Comparison of ENCODE assay signal across 27 cellular contexts in genomic region chr20:7358670-7359069, GRCh38.
DNase-seq lines count a peak whose midpoint lies in the region; ATAC-seq and TF ChIP-seq lines count a peak whose summit lies in the region.
"Had no signal": no experiment of that assay in that cellular context is flagged by ENCODE, and none has a peak within 500 bp of the region (broad histone marks: within the 10 kb centered on the region; RNA-seq: fewer than 3 reads in every experiment).

No MANE protein-coding gene starts in this region.

- H3K27ac ChIP-seq in OCI-LY7 (ENCODE audit: low read depth, low read length, poor library complexity, severe bottlenecking): no peak overlapping the region
- H3K27ac ChIP-seq in CD4-positive, alpha-beta memory T cell (ENCODE audit: low read depth, low read length): no peak overlapping the region
- H3K27ac ChIP-seq: left ventricle myocardium inferior, spleen had no signal

- CTCF ChIA-PET in OCI-LY7 (lab: Charles Lee; ENCODE audit: unreplicated experiment): no interaction called here
- CTCF ChIA-PET in CD4-positive, alpha-beta memory T cell (lab: Charles Lee; ENCODE audit: partially characterized antibody): no interaction called here

- no peak overlapping the region for H3K27ac Mint-ChIP-seq in endothelial cell (ENCODE audit: unreplicated experiment)
- H3K27ac Mint-ChIP-seq in progenitor cell of endocrine pancreas: no peak overlapping the region
- H3K27ac Mint-ChIP-seq in CD4-positive, alpha-beta memory T cell: no peak overlapping the region
- H3K27ac Mint-ChIP-seq: activated CD8-positive, alpha-beta T cell treated with anti-CD3 and anti-CD28 coated beads for 36 hours; activated naive CD8-positive, alpha-beta T cell treated with anti-CD3 and anti-CD28 coated beads, Interleukin-2, amount 10 ng/mL, durations not matched to agents 7 days and 5 days; HFFc6; immature natural killer cell; mesothelial cell of epicardium; natural killer cell; stimulated activated naive B cell treated with anti-CD40 and anti-IgM and Interleukin-4, amounts not matched to agents 10 μg/mL and 1 μg/mL and 100 μg/mL, for 72 hours had no signal

- no peaks in the 10 kb centered on the region for H3K9me2 ChIP-seq in OCI-LY7 (ENCODE audit: insufficient read depth, low read length)

- no peak overlapping the region for H2AFZ ChIP-seq in OCI-LY7 (ENCODE audit: low read length)

- intact Hi-C loops in OCI-LY7 (cut with micrococcal nuclease; ENCODE audit: unreplicated experiment): loop anchor here (1.0 kb wide), 1 partner anchor 501 kb away; no protein-coding TSS in a partner anchor
- intact Hi-C loops in CD4-positive, alpha-beta memory T cell (cut with micrococcal nuclease): no loop called here

- H3K4me1 ChIP-seq in OCI-LY7 (ENCODE audit: insufficient read depth, low read length, poor library complexity, severe bottlenecking): no peaks in the 10 kb centered on the region
- H3K4me1 ChIP-seq in CD4-positive, alpha-beta memory T cell (ENCODE audit: insufficient read depth, low read length): no peaks in the 10 kb centered on the region
- H3K4me1 ChIP-seq: left ventricle myocardium inferior, spleen had no signal

- no peak overlapping the region for H3K4me2 ChIP-seq in OCI-LY7 (ENCODE audit: low read length)

- no peak overlapping the region for H3K4me3 ChIP-seq in OCI-LY7 (ENCODE audit: low read depth, low read length, poor library complexity, severe bottlenecking)
- no peak overlapping the region for H3K4me3 ChIP-seq in CD4-positive, alpha-beta memory T cell (ENCODE audit: low read length in 2 of 2)
- H3K4me3 ChIP-seq: left ventricle myocardium inferior, spleen had no signal

- no peaks in the 10 kb centered on the region for H3K27me3 ChIP-seq in CD4-positive, alpha-beta memory T cell (ENCODE audit: insufficient read depth, low read length)
- H3K27me3 ChIP-seq: spleen had no signal

- H3K4me3 Mint-ChIP-seq in endothelial cell (ENCODE audit: unreplicated experiment) (no peak overlapping the region), progenitor cell of endocrine pancreas (ENCODE audit: low read depth) (no peak overlapping the region)
- no peak overlapping the region for H3K4me3 Mint-ChIP-seq in CD4-positive, alpha-beta memory T cell
- H3K4me3 Mint-ChIP-seq: activated CD8-positive, alpha-beta T cell treated with anti-CD3 and anti-CD28 coated beads for 36 hours; activated naive CD8-positive, alpha-beta T cell treated with anti-CD3 and anti-CD28 coated beads, Interleukin-2, amount 10 ng/mL, durations not matched to agents 7 days and 5 days; HFFc6; immature natural killer cell; mesothelial cell of epicardium; natural killer cell; stimulated activated naive B cell treated with anti-CD40 and anti-IgM and Interleukin-4, amounts not matched to agents 10 μg/mL and 1 μg/mL and 100 μg/mL, for 72 hours had no signal

- peak; percentile 69 for TF ChIP-seq CTCF in OCI-LY7 (conservative IDR thresholded peaks at IDR 0.05; ENCODE audit: low read length)
- TF ChIP-seq CTCF in endothelial cell (IDR thresholded peaks at IDR 0.05; ENCODE audit: unreplicated experiment): peak; percentile 18
- peak; percentile 15 for TF ChIP-seq CTCF in progenitor cell of endocrine pancreas (IDR thresholded peaks at IDR 0.05; ENCODE audit: unreplicated experiment)

- no TSS peak for BruUV-seq in OCI-LY7 (replicated peaks; lab: Mats Ljungman, UMichigan)

- no peaks in the 10 kb centered on the region for H3K36me3 ChIP-seq in OCI-LY7 (ENCODE audit: insufficient read depth, low read length)
- no peaks in the 10 kb centered on the region for H3K36me3 ChIP-seq in CD4-positive, alpha-beta memory T cell (ENCODE audit: insufficient read depth, low read length)
- H3K36me3 ChIP-seq: left ventricle myocardium inferior, spleen had no signal

- H3K4me1 Mint-ChIP-seq in endothelial cell (ENCODE audit: unreplicated experiment): no peaks in the 10 kb centered on the region
- peaks cover 22% of the 10 kb centered on the region for H3K4me1 Mint-ChIP-seq in progenitor cell of endocrine pancreas (ENCODE audit: low read depth)
- H3K4me1 Mint-ChIP-seq in CD4-positive, alpha-beta memory T cell: no peaks in the 10 kb centered on the region
- H3K4me1 Mint-ChIP-seq: activated naive CD8-positive, alpha-beta T cell treated with anti-CD3 and anti-CD28 coated beads, Interleukin-2, amount 10 ng/mL, durations not matched to agents 7 days and 5 days; immature natural killer cell; mesothelial cell of epicardium; natural killer cell; stimulated activated naive B cell treated with anti-CD40 and anti-IgM and Interleukin-4, amounts not matched to agents 10 μg/mL and 1 μg/mL and 100 μg/mL, for 72 hours had no signal

- no peaks in the 10 kb centered on the region for H3K9me3 ChIP-seq in OCI-LY7 (ENCODE audit: low read length)
- H3K9me3 ChIP-seq in CD4-positive, alpha-beta memory T cell (ENCODE audit: control insufficient read depth in 1 of 2, low read length in 2 of 2): no peaks in the 10 kb centered on the region
- H3K9me3 ChIP-seq: left ventricle myocardium inferior, spleen had no signal

- ATAC-seq in GM19035 (IDR thresholded peaks at IDR 0.05; ENCODE audit: unreplicated experiment): no peak
- ATAC-seq: activated CD8-positive, alpha-beta T cell treated with anti-CD3 and anti-CD28 coated beads for 36 hours; natural killer cell; stimulated activated naive B cell treated with anti-CD40 and anti-IgM and Interleukin-4, amounts not matched to agents 10 μg/mL and 1 μg/mL and 100 μg/mL, for 72 hours had no signal

- POLR2A ChIA-PET in OCI-LY7 (lab: Charles Lee): no interaction called here
- POLR2A ChIA-PET in CD4-positive, alpha-beta memory T cell (lab: Charles Lee; ENCODE audit: partially characterized antibody): no interaction called here

- H3K36me3 Mint-ChIP-seq in endothelial cell (ENCODE audit: low read depth, unreplicated experiment): no peaks in the 10 kb centered on the region
- H3K36me3 Mint-ChIP-seq in progenitor cell of endocrine pancreas (ENCODE audit: insufficient read depth): no peaks in the 10 kb centered on the region
- no peaks in the 10 kb centered on the region for H3K36me3 Mint-ChIP-seq in CD4-positive, alpha-beta memory T cell
- H3K36me3 Mint-ChIP-seq: activated naive CD8-positive, alpha-beta T cell treated with anti-CD3 and anti-CD28 coated beads, Interleukin-2, amount 10 ng/mL, durations not matched to agents 7 days and 5 days; immature natural killer cell; mesothelial cell of epicardium; stimulated activated naive B cell treated with anti-CD40 and anti-IgM and Interleukin-4, amounts not matched to agents 10 μg/mL and 1 μg/mL and 100 μg/mL, for 72 hours had no signal

- no peaks in the 10 kb centered on the region for H4K20me1 ChIP-seq in OCI-LY7 (ENCODE audit: insufficient read depth, low read length)

- H3K9me3 Mint-ChIP-seq in endothelial cell (ENCODE audit: unreplicated experiment) (no peaks in the 10 kb centered on the region), progenitor cell of endocrine pancreas (ENCODE audit: low read depth) (peaks cover 2% of the 10 kb centered on the region)
- H3K9me3 Mint-ChIP-seq in CD4-positive, alpha-beta memory T cell: peaks cover 0 to 16% (median 5%) of the 10 kb centered on the region in 8 donors

- no peaks in the 10 kb centered on the region for H3K27me3 Mint-ChIP-seq in endothelial cell (ENCODE audit: unreplicated experiment)
- no peaks in the 10 kb centered on the region for H3K27me3 Mint-ChIP-seq in progenitor cell of endocrine pancreas
- H3K27me3 Mint-ChIP-seq in CD4-positive, alpha-beta memory T cell: no peaks in the 10 kb centered on the region
- H3K27me3 Mint-ChIP-seq: activated CD8-positive, alpha-beta T cell treated with anti-CD3 and anti-CD28 coated beads for 36 hours; activated naive CD8-positive, alpha-beta T cell treated with anti-CD3 and anti-CD28 coated beads, Interleukin-2, amount 10 ng/mL, durations not matched to agents 7 days and 5 days; stimulated activated naive B cell treated with anti-CD40 and anti-IgM and Interleukin-4, amounts not matched to agents 10 μg/mL and 1 μg/mL and 100 μg/mL, for 72 hours had no signal

- H3K79me2 ChIP-seq in OCI-LY7 (ENCODE audit: insufficient read depth, low read depth, low read length): no peaks in the 10 kb centered on the region

- peak; percentile 20 for DNase-seq in NCI-H82 (lab: John Stamatoyannopoulos, UW)
- DNase-seq in NCI-H82 treated with DMSO at 0.1 percent for 48 hours (lab: John Stamatoyannopoulos, UW; ENCODE audit: unreplicated experiment): no peak
- DNase-seq in OCI-LY7 (ENCODE audit: low spot score): peak; percentile 31
- peak; percentile 15 for DNase-seq in endothelial cell (ENCODE audit: low spot score)
- no peak for DNase-seq in progenitor cell of endocrine pancreas (ENCODE audit: low spot score, unreplicated experiment)
- DNase-seq in SW 1271 (lab: John Stamatoyannopoulos, UW): no peak
- DNase-seq in CD4-positive, alpha-beta memory T cell: no peak
- DNase-seq: activated CD4-positive, alpha-beta T cell treated with anti-CD3 and anti-CD28 coated beads for 1 hour; activated CD8-positive, alpha-beta T cell treated with anti-CD3 and anti-CD28 coated beads for 36 hours; activated naive CD8-positive, alpha-beta T cell treated with anti-CD3 and anti-CD28 coated beads, Interleukin-2, amount 10 ng/mL, durations not matched to agents 7 days and 5 days; cerebellar nuclear complex; DND-41; erythroblast; foreskin melanocyte; HFFc6; immature natural killer cell; IMR-90; left ventricle myocardium inferior; natural killer cell; NCI-H2081 treated with DMSO at 0.1 percent for 48 hours; OCI-M1; Right ventricle myocardium superior; spleen; stimulated activated CD4-positive, alpha-beta T cell treated with anti-CD3 and anti-CD28 coated beads, Interleukin-2, amount 100 ng/mL, for 48 hours; stimulated activated naive B cell treated with anti-CD40 and anti-IgM and Interleukin-4, amounts not matched to agents 10 μg/mL and 1 μg/mL and 100 μg/mL, for 72 hours had no signal

Comparison
In these comparisons a context has a peak if more than half of its experiments do, and no peak if none do; other contexts are left out.
1. DNase-seq: peak in NCI-H82 (single experiment), OCI-LY7 (single experiment) and endothelial cell (single experiment); none in NCI-H82 treated with DMSO at 0.1 percent for 48 hours (single experiment), progenitor cell of endocrine pancreas (single experiment), SW 1271 (0 of 2) and CD4-positive, alpha-beta memory T cell (0 of 5).
2. CTCF ChIP-seq: peak in every context shown above with its lines; median percentile 69 in OCI-LY7; 18 in endothelial cell; 15 in progenitor cell of endocrine pancreas.